Comparison of ENCODE assay signal across 23 cellular contexts in genomic region chr16:29232811-29233704, GRCh38.
DNase-seq lines count a peak whose midpoint lies in the region; ATAC-seq and TF ChIP-seq lines count a peak whose summit lies in the region.
"Had no signal": no experiment of that assay in that cellular context is flagged by ENCODE, and none has a peak within 500 bp of the region (broad histone marks: within the 10 kb centered on the region; RNA-seq: fewer than 3 reads in every experiment).

No MANE protein-coding gene starts in this region.

- TF ChIP-seq CTCF in osteocyte (IDR thresholded peaks at IDR 0.05) (no peak), vagina (IDR thresholded peaks at IDR 0.05) (no peak)

- no peaks in the 10 kb centered on the region for H3K9me3 Mint-ChIP-seq in osteocyte (ENCODE audit: unreplicated experiment)
- H3K9me3 Mint-ChIP-seq: CD4-positive, CD25-positive, alpha-beta regulatory T cell had no signal

- no peak overlapping the region for H3K4me3 ChIP-seq in right cardiac atrium (ENCODE audit: low read length)
- no peak overlapping the region for H3K4me3 ChIP-seq in vagina
- no peak overlapping the region for H3K4me3 ChIP-seq in GM23248
- H3K4me3 ChIP-seq: K562, PC-9 had no signal

- no peaks in the 10 kb centered on the region for H3K9me2 ChIP-seq in GM23248 (ENCODE audit: insufficient read depth)

- H3K4me3 Mint-ChIP-seq in osteocyte (ENCODE audit: unreplicated experiment) = no peak overlapping the region
- H3K4me3 Mint-ChIP-seq: CD4-positive, CD25-positive, alpha-beta regulatory T cell; H9 had no signal

- no peak for ATAC-seq in right cardiac atrium
- no peak for ATAC-seq in left ventricle myocardium superior
- no peak for ATAC-seq in left lobe of liver
- ATAC-seq: K562 had no signal

- in situ Hi-C loops in GM23248 (cut with MboI) = no loop called here

- H3K4me1 ChIP-seq in right cardiac atrium (ENCODE audit: control insufficient read depth, insufficient read depth, low read length) (no peaks in the 10 kb centered on the region), vagina (peaks cover 17% of the 10 kb centered on the region), GM23248 (ENCODE audit: insufficient read depth) (no peaks in the 10 kb centered on the region; the same call in 1 of the 2 replicates)

- no peak overlapping the region for H3K27ac Mint-ChIP-seq in osteocyte (ENCODE audit: unreplicated experiment)

- no peak overlapping the region for H3K27ac ChIP-seq in right cardiac atrium (ENCODE audit: low read length)
- H3K27ac ChIP-seq in vagina = no peak overlapping the region
- H3K27ac ChIP-seq in GM23248 = no peak overlapping the region
- H3K27ac ChIP-seq: PC-9 had no signal

- H3K27me3 ChIP-seq in right cardiac atrium (ENCODE audit: control insufficient read depth, insufficient read depth) (no peaks in the 10 kb centered on the region), vagina (no peaks in the 10 kb centered on the region), GM23248 (replicated peaks; ENCODE audit: insufficient read depth) (no peaks in the 10 kb centered on the region)

- H3K4me1 Mint-ChIP-seq in osteocyte (ENCODE audit: unreplicated experiment) = peaks cover 12% of the 10 kb centered on the region

- no peaks in the 10 kb centered on the region for H3K36me3 Mint-ChIP-seq in osteocyte (ENCODE audit: unreplicated experiment)

- H3K9me3 ChIP-seq in right cardiac atrium (ENCODE audit: control insufficient read depth, low read length) = no peaks in the 10 kb centered on the region
- no peaks in the 10 kb centered on the region for H3K9me3 ChIP-seq in vagina
- no peaks in the 10 kb centered on the region for H3K9me3 ChIP-seq in GM23248 (ENCODE audit: low read depth)

- no peak overlapping the region for H2AFZ ChIP-seq in GM23248
- H2AFZ ChIP-seq: PC-9 had no signal

- H3K36me3 ChIP-seq in vagina (no peaks in the 10 kb centered on the region), GM23248 (ENCODE audit: low read depth) (no peaks in the 10 kb centered on the region)

- TF ChIP-seq POLR2A in vagina (IDR thresholded peaks at IDR 0.05) = no peak

- no peaks in the 10 kb centered on the region for H3F3A ChIP-seq in GM23248 (ENCODE audit: insufficient read depth)

- no peak overlapping the region for H3K9ac ChIP-seq in GM23248

- peaks cover 6% of the 10 kb centered on the region for H3K27me3 Mint-ChIP-seq in osteocyte (ENCODE audit: unreplicated experiment)
- H3K27me3 Mint-ChIP-seq: CD4-positive, CD25-positive, alpha-beta regulatory T cell had no signal

- H3K4me2 ChIP-seq in GM23248 (ENCODE audit: unreplicated experiment) = no peak overlapping the region
- H3K4me2 ChIP-seq: PC-9 had no signal

- H4K20me1 ChIP-seq in GM23248 (ENCODE audit: insufficient read depth) = no peaks in the 10 kb centered on the region

- no peaks in the 10 kb centered on the region for H3K79me2 ChIP-seq in GM23248 (ENCODE audit: insufficient read depth)

- intact Hi-C loops in right cardiac atrium (cut with DNase I) = no loop called here
- intact Hi-C loops in left ventricle myocardium superior (cut with micrococcal nuclease) = no loop called here
- intact Hi-C loops in vagina (cut with DNase I) = no loop called here

- DNase-seq in right cardiac atrium = peak in 2 of 3 donors; percentile 51 to 53
- DNase-seq in left ventricle myocardium superior = no peak
- DNase-seq in left lobe of liver (ENCODE audit: low spot score) = peak; percentile 40
- DNase-seq in osteocyte (ENCODE audit: extremely low spot score, unreplicated experiment) = peak; percentile 82
- peak; percentile 64 to 67 for DNase-seq in vagina (ENCODE audit: extremely low spot score in 2 of 2)
- no peak for DNase-seq in GM23248
- no peak for DNase-seq in NCI-H1092 treated with DMSO at 0.1 percent for 48 hours (lab: John Stamatoyannopoulos, UW)
- DNase-seq: CD4-positive, CD25-positive, alpha-beta regulatory T cell; COR-L47; DMS 273 treated with DMSO at 0.1 percent for 48 hours; DND-41; MM.1S; NCI-H1048; NCI-H146; NCI-H2029; NCI-H226; NCI-H510A treated with DMSO at 0.1 percent for 48 hours; NCI-H748 treated with DMSO at 0.1 percent for 48 hours; PC-9; RPMI8226; SHP77 had no signal

- WGBS in right cardiac atrium = 97% methylated on average over 30 of the region's 30 CpGs
- 85 to 89% methylated on average over 22 to 30 of the region's 30 CpGs for WGBS in GM23248 (ENCODE audit: low coverage in 1 of 2, low lambda C conversion rate in 2 of 2, missing lambda C conversion rate in 2 of 2), 2 experiments

Comparison
In these comparisons a context has a peak if more than half of its experiments do, and no peak if none do; other contexts are left out.
1. DNase-seq: peak in right cardiac atrium (2 of 3), left lobe of liver (single experiment), osteocyte (single experiment) and vagina (2 of 2); none in left ventricle myocardium superior (single experiment), GM23248 (single experiment) and NCI-H1092 treated with DMSO at 0.1 percent for 48 hours (single experiment).